Comparison of ENCODE assay signal across 8 cellular contexts in the genomic region with DNA sequence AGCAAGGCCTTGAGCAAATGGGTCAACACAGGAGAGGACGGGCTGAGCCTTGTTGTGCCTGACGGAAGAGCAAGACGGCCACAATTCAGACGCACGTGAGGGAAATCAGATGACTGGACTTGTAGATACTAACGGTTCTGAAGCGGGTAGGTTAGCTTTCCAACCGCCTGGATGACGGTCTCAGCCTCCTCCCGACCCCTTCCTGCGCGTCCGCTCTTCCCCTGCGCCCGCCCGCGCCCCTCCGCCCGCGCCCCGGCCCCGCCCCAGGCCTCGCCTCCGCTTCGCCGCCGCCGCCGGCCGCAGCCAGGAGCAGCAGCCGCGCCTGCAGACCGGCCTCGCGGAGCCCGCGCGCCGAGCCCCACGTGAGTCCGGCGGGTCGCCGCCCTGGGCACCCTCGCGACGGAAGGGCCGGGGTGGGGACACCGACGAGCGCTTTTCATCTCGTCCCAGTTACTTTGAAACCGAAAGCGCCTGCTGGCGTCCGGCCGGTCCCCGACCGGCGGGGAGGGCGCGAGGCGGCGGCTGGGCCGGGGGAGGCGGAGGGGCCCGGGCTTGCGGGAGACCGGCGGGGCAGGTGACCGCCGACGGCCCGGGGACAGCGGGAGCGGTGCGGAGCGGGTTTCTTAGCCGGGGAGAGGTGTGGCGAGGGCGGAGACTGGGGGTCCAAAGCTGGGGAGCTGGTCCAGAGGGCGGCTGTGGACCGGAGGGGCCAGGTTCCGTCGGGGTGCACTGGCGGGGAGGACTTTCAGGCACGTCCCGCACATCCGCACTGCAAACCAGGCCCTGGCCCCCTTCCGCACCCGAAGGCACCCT. TPM values are rescaled to one million over a fixed set of nuclear protein-coding genes. Genes with fewer than 3 reads are reported as not detected.
A peak's percentile ranks its signal among the peaks of the same experiment; 100 is the strongest.
DNase-seq lines count a peak whose midpoint lies in the region; ATAC-seq, FAIRE-seq and TF ChIP-seq lines count a peak whose summit lies in the region.

A gene with protein sequence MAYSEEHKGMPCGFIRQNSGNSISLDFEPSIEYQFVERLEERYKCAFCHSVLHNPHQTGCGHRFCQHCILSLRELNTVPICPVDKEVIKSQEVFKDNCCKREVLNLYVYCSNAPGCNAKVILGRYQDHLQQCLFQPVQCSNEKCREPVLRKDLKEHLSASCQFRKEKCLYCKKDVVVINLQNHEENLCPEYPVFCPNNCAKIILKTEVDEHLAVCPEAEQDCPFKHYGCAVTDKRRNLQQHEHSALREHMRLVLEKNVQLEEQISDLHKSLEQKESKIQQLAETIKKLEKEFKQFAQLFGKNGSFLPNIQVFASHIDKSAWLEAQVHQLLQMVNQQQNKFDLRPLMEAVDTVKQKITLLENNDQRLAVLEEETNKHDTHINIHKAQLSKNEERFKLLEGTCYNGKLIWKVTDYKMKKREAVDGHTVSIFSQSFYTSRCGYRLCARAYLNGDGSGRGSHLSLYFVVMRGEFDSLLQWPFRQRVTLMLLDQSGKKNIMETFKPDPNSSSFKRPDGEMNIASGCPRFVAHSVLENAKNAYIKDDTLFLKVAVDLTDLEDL (plus strand): TSS at position 306 of the 813 bp plus-strand sequence. CDS start 26,407 bp downstream, outside the sequence.

- H3K27me3 ChIP-seq in ACC112 (ENCODE audit: insufficient read depth, low read length), result no peaks in the 10 kb centered on the region
- no peaks in the 10 kb centered on the region for H3K27me3 ChIP-seq in pancreas

- ATAC-seq in GM18505 (IDR thresholded peaks at IDR 0.05; ENCODE audit: unreplicated experiment), result peak; percentile 41
- ATAC-seq in HG03095 (IDR thresholded peaks at IDR 0.05; ENCODE audit: unreplicated experiment), result peak; percentile 30
- peak; percentile 42 to 71 (median 46) for ATAC-seq in pancreas

- no peak within 1 kb of the TSS for H3K27ac ChIP-seq in ACC112 (ENCODE audit: low read depth, low read length)
- peak within 1 kb of the TSS; percentile 58 to 93 (median 82) for H3K27ac ChIP-seq in pancreas

- H3K4me3 ChIP-seq in ACC112 (ENCODE audit: low read depth, low read length), result peak within 1 kb of the TSS; percentile 92
- peak within 1 kb of the TSS; percentile 59 to 85 (median 68) for H3K4me3 ChIP-seq in pancreas

- no peak for TF ChIP-seq CTCF in pancreas (IDR thresholded peaks at IDR 0.05)

- H3K4me1 ChIP-seq in ACC112 (ENCODE audit: control insufficient read depth, insufficient read depth, low read length, unreplicated experiment) (peaks cover 24% of the 10 kb centered on the region), pancreas (peaks cover 6 to 30% (median 13%) of the 10 kb centered on the region in 3 donors)

- peak; percentile 70 for TF ChIP-seq POLR2A in GM18505 (IDR thresholded peaks at IDR 0.05; ENCODE audit: borderline replicate concordance, extremely low read depth, insufficient read depth, insufficient read length)

- H3K79me2 ChIP-seq in ACC112 (ENCODE audit: control insufficient read depth, insufficient read depth, low read length, unreplicated experiment), result peaks cover 39% of the 10 kb centered on the region

- H3K9me3 ChIP-seq in pancreas, result no peaks in the 10 kb centered on the region

- FAIRE-seq in pancreas (lab: Jason Lieb, UNC), result no peak

- H3K36me3 ChIP-seq in ACC112 (ENCODE audit: insufficient read depth, low read length) (no peaks in the 10 kb centered on the region), pancreas (no peaks in the 10 kb centered on the region)

- peak within 1 kb of the TSS; percentile 90 for H2AFZ ChIP-seq in ACC112 (ENCODE audit: low read length, unreplicated experiment)

- WGBS in pancreas, 2 donors, result 1% methylated on average over 74 to 91 of the region's 91 CpGs

- intact Hi-C loops in head of caudate nucleus (cut with DNase I), result loop anchor here (10.0 kb wide), 1 partner anchor 188 kb away; no protein-coding TSS in a partner anchor
- intact Hi-C loops in pancreas (cut with DNase I), result loop anchor here in 1 of 3 donors (10.0 kb wide), 1 partner anchor 148 kb away; no protein-coding TSS in a partner anchor

- peak; percentile 80 for DNase-seq in RKO (ENCODE audit: low spot score)
- DNase-seq in activated naive CD4-positive, alpha-beta T cell treated with anti-CD3 and anti-CD28 coated beads, Interleukin-2, amount 50 U/mL, for 16 hours, result peak; percentile 51
- peak in 27 of 42 donors; percentile 13 to 72 (median 43) for DNase-seq in head of caudate nucleus
- peak; percentile 33 to 83 (median 58) for DNase-seq in pancreas
- DNase-seq in SW 1271 (lab: John Stamatoyannopoulos, UW), result no peak

RNA-seq across cellular contexts. Expression of the gene that starts here (rescaled TPM):
- total RNA-seq in pancreas, result 10 to 100 TPM; 14.5 to 26.1 (median 21.3) TPM
- 10 to 100 TPM; 23.8 to 26.6 TPM for polyA plus RNA-seq in pancreas

Comparison
In these comparisons a context has a peak if more than half of its experiments do, and no peak if none do; other contexts are left out.
1. DNase-seq: peak in RKO (single experiment), activated naive CD4-positive, alpha-beta T cell treated with anti-CD3 and anti-CD28 coated beads, Interleukin-2, amount 50 U/mL, for 16 hours (single experiment), head of caudate nucleus (27 of 42) and pancreas (6 of 6); none in SW 1271 (0 of 2).
2. Peak in every context shown above with its lines, with median percentiles within 50 percentile points of each other: ATAC-seq.